Comparison of ENCODE assay signal across 14 cellular contexts in the genomic region with DNA sequence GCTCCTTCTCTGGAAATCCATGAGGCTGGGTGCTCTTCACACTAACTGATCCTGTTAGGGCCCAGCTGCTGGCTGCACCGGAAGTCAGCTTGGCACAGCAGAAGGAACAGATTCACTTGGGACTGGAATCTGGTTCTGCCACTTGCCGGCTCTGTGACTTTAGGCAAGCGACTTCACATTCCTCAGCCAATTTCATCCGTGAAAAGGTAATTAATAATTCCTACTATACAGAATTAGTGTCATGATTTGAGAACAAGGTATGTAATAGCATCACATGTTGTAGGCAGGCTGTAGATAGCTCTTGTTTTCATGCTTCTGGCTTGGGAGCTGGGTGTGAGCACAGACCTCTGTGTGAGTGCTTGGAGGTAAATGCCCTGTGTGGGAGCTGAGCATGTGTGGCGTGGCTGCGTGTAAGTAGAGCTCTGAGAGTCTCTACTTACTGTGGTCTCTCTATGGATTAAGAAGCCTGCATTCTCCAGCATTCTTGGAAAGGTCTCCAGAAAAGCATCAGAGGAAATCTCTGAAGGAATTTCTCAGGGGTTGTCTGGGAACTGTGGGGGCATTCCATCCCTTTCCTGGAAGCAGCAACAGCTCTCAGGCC. TPM values are rescaled to one million over a fixed set of nuclear protein-coding genes. Genes with fewer than 3 reads are reported as not detected.
A peak's percentile ranks its signal among the peaks of the same experiment; 100 is the strongest.
DNase-seq lines count a peak whose midpoint lies in the region; ATAC-seq, FAIRE-seq and TF ChIP-seq lines count a peak whose summit lies in the region.
"Had no signal": no experiment of that assay in that cellular context is flagged by ENCODE, and none has a peak within 500 bp of the region (broad histone marks: within the 10 kb centered on the region; RNA-seq: fewer than 3 reads in every experiment).

No MANE protein-coding gene starts in this region.

- H3K56ac ChIP-seq in H1 (replicated peaks; ENCODE audit: insufficient read length, low read depth, low read length), result peak overlapping the region; percentile 35

- H3K4me3 ChIP-seq in H1 (ENCODE audit: extremely low read depth in 1 of 4, insufficient read depth in 2 of 4, low read depth in 3 of 4, low read length in 4 of 4), result no peak overlapping the region
- H3K4me3 ChIP-seq: ascending aorta had no signal

- H3K9me3 ChIP-seq in H1 (ENCODE audit: insufficient read depth in 2 of 2, low read depth in 1 of 2, low read length in 1 of 2), result no peaks in the 10 kb centered on the region
- H3K9me3 ChIP-seq: ascending aorta had no signal

- no peak overlapping the region for H2AK5ac ChIP-seq in H1 (ENCODE audit: low read depth, low read length)

- peak overlapping the region; percentile 34 for H4K91ac ChIP-seq in H1 (replicated peaks; ENCODE audit: insufficient read length, low read length)

- TF ChIP-seq CTCF in Calu3 (IDR thresholded peaks at IDR 0.05; ENCODE audit: unreplicated experiment) (no peak), H1 (IDR thresholded peaks at IDR 0.05; ENCODE audit: control extremely low read depth in 1 of 3, insufficient read depth in 1 of 3, low read depth in 1 of 3, low read length in 3 of 3) (no peak), nephron progenitor cell (IDR thresholded peaks at IDR 0.05) (no peak)

- ATAC-seq in HG03196 (IDR thresholded peaks at IDR 0.05; ENCODE audit: unreplicated experiment), result no peak
- ATAC-seq: natural killer cell treated with Interleukin-12 subunit alpha and Interleukin-12 subunit beta and Interleukin-15 and Interleukin-18, amount 100 ng/mL, for 72 hours had no signal

- no peak for TF ChIP-seq RAD21 in H1 (IDR thresholded peaks at IDR 0.05 in 1 of 2, conservative IDR thresholded peaks at IDR 0.05 in 1 of 2; ENCODE audit: low read depth in 2 of 2, low read length in 2 of 2)

- no peaks in the 10 kb centered on the region for H3K36me3 ChIP-seq in H1 (ENCODE audit: control insufficient read depth in 2 of 4, insufficient read depth in 4 of 4, low read length in 3 of 4)
- H3K36me3 ChIP-seq: ascending aorta had no signal

- no peaks in the 10 kb centered on the region for H3K23me2 ChIP-seq in H1 (ENCODE audit: low read depth, low read length)

- peak overlapping the region; percentile 48 for H2BK120ac ChIP-seq in H1 (replicated peaks; ENCODE audit: low read depth, low read length)

- 0 out of 2 replicates have a peak overlapping the region, but pooled peaks have one; percentile 48 for H2BK15ac ChIP-seq in H1 (ENCODE audit: low read length)

- DNase-seq in Calu3 (peak; percentile 10), NCI-H524 (lab: John Stamatoyannopoulos, UW) (peak; percentile 51 to 87), H1 (ENCODE audit: low read depth in 1 of 2, low spot score in 2 of 2) (no peak), nephron progenitor cell (no peak), NCI-H226 (no peak), UCSD-AML1 (lab: John Stamatoyannopoulos, UW; ENCODE audit: unreplicated experiment) (no peak)
- DNase-seq in activated CD4-positive, CD25-positive, alpha-beta regulatory T cell treated with anti-CD3 and anti-CD28 coated beads, Interleukin-2, amount 50 U/mL, for 72 hours, result no peak
- DNase-seq: activated CD8-positive, alpha-beta memory T cell treated with anti-CD3 and anti-CD28 coated beads for 24 hours; CD4-positive, alpha-beta memory T cell; NCI-H1048; SIG-M5 had no signal

- no peak overlapping the region for H3K18ac ChIP-seq in H1 (ENCODE audit: extremely low read depth, low read length)

- H3K27me3 Mint-ChIP-seq in Calu3 (ENCODE audit: unreplicated experiment) (peaks cover 19% of the 10 kb centered on the region), nephron progenitor cell (ENCODE audit: low read depth, poor library complexity) (peaks cover 3% of the 10 kb centered on the region)

- TF ChIP-seq POLR2A in H1 (IDR thresholded peaks at IDR 0.05; ENCODE audit: control extremely low read depth in 1 of 2, low read depth in 2 of 2, low read length in 2 of 2), result no peak

- no peaks in the 10 kb centered on the region for H3K79me2 ChIP-seq in H1 (ENCODE audit: control insufficient read depth in 1 of 2, insufficient read depth in 2 of 2, low read length in 2 of 2)

- peak overlapping the region; percentile 31; the same call in 1 of the 2 replicates for H2BK5ac ChIP-seq in H1 (ENCODE audit: low read depth, low read length)

- POLR2A ChIA-PET in H1 (lab: Charles Lee; ENCODE audit: partially characterized antibody), result interaction anchor here (1.2 to 1.5 kb wide), 2 partner anchors 37 to 87 kb away, joined by 3 to 5 read pairs; no protein-coding TSS in a partner anchor

- no peaks in the 10 kb centered on the region for H3K36me3 Mint-ChIP-seq in Calu3 (ENCODE audit: insufficient read depth, unreplicated experiment)
- peaks cover 5% of the 10 kb centered on the region for H3K36me3 Mint-ChIP-seq in nephron progenitor cell (ENCODE audit: low read depth)
- H3K36me3 Mint-ChIP-seq: CD4-positive, alpha-beta memory T cell; natural killer cell treated with Interleukin-12 subunit alpha and Interleukin-12 subunit beta and Interleukin-15 and Interleukin-18, amount 100 ng/mL, for 72 hours had no signal

- H4K20me1 ChIP-seq in H1 (replicated peaks in 1 of 2; ENCODE audit: control insufficient read depth in 1 of 2, insufficient read depth in 2 of 2, low read length in 2 of 2), result no peaks in the 10 kb centered on the region

- H3K27me3 ChIP-seq in H1 (replicated peaks in 1 of 4; ENCODE audit: control insufficient read depth in 3 of 4, extremely low read depth in 1 of 4, insufficient read depth in 3 of 4, low read length in 3 of 4), result no peaks in the 10 kb centered on the region; a peak in 1 of 7 replicates
- H3K27me3 ChIP-seq: ascending aorta had no signal

- H3K4me1 Mint-ChIP-seq in Calu3 (ENCODE audit: low read depth, unreplicated experiment), result peaks cover 16% of the 10 kb centered on the region
- peaks cover 33% of the 10 kb centered on the region for H3K4me1 Mint-ChIP-seq in nephron progenitor cell

- H3K9ac ChIP-seq in H1 (replicated peaks in 1 of 4; ENCODE audit: extremely low read depth in 1 of 4, low read depth in 3 of 4, low read length in 3 of 4), result no peak overlapping the region; a peak in 1 of 7 replicates

- H3K14ac ChIP-seq in H1 (ENCODE audit: insufficient read length), result no peak overlapping the region

- FAIRE-seq in H1 (lab: Jason Lieb, UNC), result no peak

- H3K79me1 ChIP-seq in H1 (ENCODE audit: low read depth, low read length), result no peaks in the 10 kb centered on the region

- no peak overlapping the region for H3K27ac ChIP-seq in H1 (ENCODE audit: low read depth, low read length)

- no TSS peak for BruUV-seq in Calu3 (replicated peaks; lab: Mats Ljungman, UMichigan)

- H3K27ac Mint-ChIP-seq in Calu3 (ENCODE audit: unreplicated experiment) (no peak overlapping the region), nephron progenitor cell (peak overlapping the region; percentile 80)
- H3K27ac Mint-ChIP-seq: CD4-positive, alpha-beta memory T cell; natural killer cell treated with Interleukin-12 subunit alpha and Interleukin-12 subunit beta and Interleukin-15 and Interleukin-18, amount 100 ng/mL, for 72 hours had no signal

- H3K4me1 ChIP-seq in H1 (replicated peaks in 1 of 4; ENCODE audit: control insufficient read depth in 3 of 4, insufficient read depth in 4 of 4, low read length in 3 of 4), result peaks cover 0 to 4% (median 0%) of the 10 kb centered on the region in 4 experiments; a peak in 4 of 7 replicates

- H4K5ac ChIP-seq in H1 (ENCODE audit: insufficient read length, low read depth, low read length), result no peak overlapping the region

- no peak overlapping the region for H2BK12ac ChIP-seq in H1 (ENCODE audit: low read depth, low read length)

- intact Hi-C loops in Calu3 (cut with micrococcal nuclease; ENCODE audit: unreplicated experiment), result no loop called here

- H3K9me3 Mint-ChIP-seq in Calu3 (ENCODE audit: low read depth, unreplicated experiment) (peaks cover 6% of the 10 kb centered on the region), nephron progenitor cell (peaks cover 7% of the 10 kb centered on the region)
- H3K9me3 Mint-ChIP-seq: natural killer cell treated with Interleukin-12 subunit alpha and Interleukin-12 subunit beta and Interleukin-15 and Interleukin-18, amount 100 ng/mL, for 72 hours had no signal

- 0 out of 2 replicates have a peak overlapping the region, but pooled peaks have one; percentile 54 for H2AFZ ChIP-seq in H1 (ENCODE audit: low read length)

- H3K4me2 ChIP-seq in H1 (ENCODE audit: insufficient read depth in 1 of 2, low read depth in 2 of 2, low read length in 2 of 2), result no peak overlapping the region

- no peak overlapping the region for H4K8ac ChIP-seq in H1 (ENCODE audit: extremely low read depth, insufficient read depth, low read length)

- H2BK20ac ChIP-seq in H1 (ENCODE audit: low read length), result no peak overlapping the region

- CTCF ChIA-PET in Calu3 (lab: Charles Lee) (interaction anchor here (1.4 kb wide), 1 partner anchor 17 kb away, joined by 3 read pairs; no protein-coding TSS in a partner anchor), H1 (lab: Charles Lee; ENCODE audit: partially characterized antibody) (interaction anchor here (0.9 to 9.4 kb wide), 8 partner anchors 8 to 92 kb away, joined by 3 to 84 read pairs (median 4); partner anchors contain the start of gene PPM1J)

- TF ChIP-seq EP300 in H1 (IDR thresholded peaks at IDR 0.05; ENCODE audit: borderline replicate concordance in 1 of 2, low read depth in 2 of 2, low read length in 2 of 2), result no peak

- 84% methylated on average over 6 of the region's 6 CpGs; no CpG with 5 or more reads in 1 of the 2 experiments for WGBS in H1 (ENCODE audit: extremely low coverage in 1 of 2, insufficient coverage in 1 of 2, insufficient read length in 1 of 2, insufficient replicate concordance in 2 of 2, low coverage in 1 of 2, low lambda C conversion rate in 2 of 2, missing lambda C conversion rate in 1 of 2), 2 experiments

- H3K4me3 Mint-ChIP-seq in Calu3 (ENCODE audit: low read depth, unreplicated experiment) (no peak overlapping the region), nephron progenitor cell (no peak overlapping the region)
- H3K4me3 Mint-ChIP-seq: CD4-positive, alpha-beta memory T cell; natural killer cell treated with Interleukin-12 subunit alpha and Interleukin-12 subunit beta and Interleukin-15 and Interleukin-18, amount 100 ng/mL, for 72 hours had no signal

- H3K23ac ChIP-seq in H1 (ENCODE audit: insufficient read length), result no peak overlapping the region

- H3K4ac ChIP-seq in H1 (replicated peaks; ENCODE audit: insufficient read length, low read depth, low read length), result no peak overlapping the region

RNA-seq across cellular contexts. Expression of gene PPM1J, which starts 47.5 kb away (rescaled TPM):
- total RNA-seq in Calu3 (2022), result 1.3 and 2.2 TPM in 2 replicates
- total RNA-seq in H1 (2021; fragmentation: NEBNext Ultra II Directional; extraction: Animal tissue kit (Norgen Biotek cat#: 25700)), result 17.5 and 19.4 TPM in 2 replicates
- 31.6 and 45.4 TPM in 2 replicates for polyA plus RNA-seq in H1 (2011; rRNA removed)
- polyA plus RNA-seq in H1 (2011; cell fraction: cytosol; rRNA removed), result 43.8 TPM
- polyA plus RNA-seq in H1 (2011; cell fraction: nucleus; rRNA removed), result 101 TPM
- polyA plus RNA-seq in H1 (2012, experiment 1 of 2), result 15.5 to 27.2 TPM (median 24.1 TPM) in 4 replicates
- polyA plus RNA-seq in H1 (2012, experiment 2 of 2), result 18.6 TPM
- 12.4 TPM for polyA plus RNA-seq in H1 (2013, experiment 1 of 2)
- 12.1 TPM for polyA plus RNA-seq in H1 (2013, experiment 2 of 2)
- 10.0 and 10.3 TPM in 2 replicates for polyA minus RNA-seq in H1 (2011; rRNA and poly(A)+ RNA removed)
- polyA minus RNA-seq in H1 (2011; cell fraction: cytosol; rRNA and poly(A)+ RNA removed), result 7.5 TPM
- polyA minus RNA-seq in H1 (2011; cell fraction: nucleus; rRNA and poly(A)+ RNA removed), result 10.1 TPM
- total RNA-seq: natural killer cell treated with Interleukin-12 subunit alpha and Interleukin-12 subunit beta and Interleukin-15 and Interleukin-18, amount 100 ng/mL, for 72 hours had no signal

RNA-seq across cellular contexts. Expression of gene RHOC, which starts 55.7 kb away (rescaled TPM):
- 176 and 197 TPM in 2 replicates for total RNA-seq in Calu3 (2022)
- total RNA-seq in H1 (2021; fragmentation: NEBNext Ultra II Directional; extraction: Animal tissue kit (Norgen Biotek cat#: 25700)), result 53.6 and 57.6 TPM in 2 replicates
- 97.5 and 114 TPM in 2 replicates for polyA plus RNA-seq in H1 (2011; rRNA removed)
- polyA plus RNA-seq in H1 (2011; cell fraction: cytosol; rRNA removed), result 144 TPM
- 140 TPM for polyA plus RNA-seq in H1 (2011; cell fraction: nucleus; rRNA removed)
- 72.9 to 87.5 TPM (median 81.0 TPM) in 4 replicates for polyA plus RNA-seq in H1 (2012, experiment 1 of 2)
- 73.2 TPM for polyA plus RNA-seq in H1 (2012, experiment 2 of 2)
- 52.9 TPM for polyA plus RNA-seq in H1 (2013, experiment 1 of 2)
- polyA plus RNA-seq in H1 (2013, experiment 2 of 2), result 48.6 TPM
- polyA minus RNA-seq in H1 (2011; rRNA and poly(A)+ RNA removed), result 89.0 and 98.9 TPM in 2 replicates
- 30.7 TPM for polyA minus RNA-seq in H1 (2011; cell fraction: cytosol; rRNA and poly(A)+ RNA removed)
- polyA minus RNA-seq in H1 (2011; cell fraction: nucleus; rRNA and poly(A)+ RNA removed), result 32.1 TPM

Comparison
In these comparisons a context has a peak if more than half of its experiments do, and no peak if none do; other contexts are left out.
1. DNase-seq: peak in Calu3 (single experiment) and NCI-H524 (2 of 2); none in H1 (0 of 2), nephron progenitor cell (single experiment), activated CD4-positive, CD25-positive, alpha-beta regulatory T cell treated with anti-CD3 and anti-CD28 coated beads, Interleukin-2, amount 50 U/mL, for 72 hours (single experiment), NCI-H226 (single experiment) and UCSD-AML1 (single experiment).